1 cellular context compared by ENCODE assay signal in genomic region chr9:27586200-27586599, GRCh38.
TF ChIP-seq lines count a peak whose summit lies in the region.

No MANE protein-coding gene starts in this region.

TF ChIP-seq in GM23338, 12 proteins besides CTCF, POLR2A, EP300 and RAD21 (continued from another document):
- TF ChIP-seq, protein P1, sequence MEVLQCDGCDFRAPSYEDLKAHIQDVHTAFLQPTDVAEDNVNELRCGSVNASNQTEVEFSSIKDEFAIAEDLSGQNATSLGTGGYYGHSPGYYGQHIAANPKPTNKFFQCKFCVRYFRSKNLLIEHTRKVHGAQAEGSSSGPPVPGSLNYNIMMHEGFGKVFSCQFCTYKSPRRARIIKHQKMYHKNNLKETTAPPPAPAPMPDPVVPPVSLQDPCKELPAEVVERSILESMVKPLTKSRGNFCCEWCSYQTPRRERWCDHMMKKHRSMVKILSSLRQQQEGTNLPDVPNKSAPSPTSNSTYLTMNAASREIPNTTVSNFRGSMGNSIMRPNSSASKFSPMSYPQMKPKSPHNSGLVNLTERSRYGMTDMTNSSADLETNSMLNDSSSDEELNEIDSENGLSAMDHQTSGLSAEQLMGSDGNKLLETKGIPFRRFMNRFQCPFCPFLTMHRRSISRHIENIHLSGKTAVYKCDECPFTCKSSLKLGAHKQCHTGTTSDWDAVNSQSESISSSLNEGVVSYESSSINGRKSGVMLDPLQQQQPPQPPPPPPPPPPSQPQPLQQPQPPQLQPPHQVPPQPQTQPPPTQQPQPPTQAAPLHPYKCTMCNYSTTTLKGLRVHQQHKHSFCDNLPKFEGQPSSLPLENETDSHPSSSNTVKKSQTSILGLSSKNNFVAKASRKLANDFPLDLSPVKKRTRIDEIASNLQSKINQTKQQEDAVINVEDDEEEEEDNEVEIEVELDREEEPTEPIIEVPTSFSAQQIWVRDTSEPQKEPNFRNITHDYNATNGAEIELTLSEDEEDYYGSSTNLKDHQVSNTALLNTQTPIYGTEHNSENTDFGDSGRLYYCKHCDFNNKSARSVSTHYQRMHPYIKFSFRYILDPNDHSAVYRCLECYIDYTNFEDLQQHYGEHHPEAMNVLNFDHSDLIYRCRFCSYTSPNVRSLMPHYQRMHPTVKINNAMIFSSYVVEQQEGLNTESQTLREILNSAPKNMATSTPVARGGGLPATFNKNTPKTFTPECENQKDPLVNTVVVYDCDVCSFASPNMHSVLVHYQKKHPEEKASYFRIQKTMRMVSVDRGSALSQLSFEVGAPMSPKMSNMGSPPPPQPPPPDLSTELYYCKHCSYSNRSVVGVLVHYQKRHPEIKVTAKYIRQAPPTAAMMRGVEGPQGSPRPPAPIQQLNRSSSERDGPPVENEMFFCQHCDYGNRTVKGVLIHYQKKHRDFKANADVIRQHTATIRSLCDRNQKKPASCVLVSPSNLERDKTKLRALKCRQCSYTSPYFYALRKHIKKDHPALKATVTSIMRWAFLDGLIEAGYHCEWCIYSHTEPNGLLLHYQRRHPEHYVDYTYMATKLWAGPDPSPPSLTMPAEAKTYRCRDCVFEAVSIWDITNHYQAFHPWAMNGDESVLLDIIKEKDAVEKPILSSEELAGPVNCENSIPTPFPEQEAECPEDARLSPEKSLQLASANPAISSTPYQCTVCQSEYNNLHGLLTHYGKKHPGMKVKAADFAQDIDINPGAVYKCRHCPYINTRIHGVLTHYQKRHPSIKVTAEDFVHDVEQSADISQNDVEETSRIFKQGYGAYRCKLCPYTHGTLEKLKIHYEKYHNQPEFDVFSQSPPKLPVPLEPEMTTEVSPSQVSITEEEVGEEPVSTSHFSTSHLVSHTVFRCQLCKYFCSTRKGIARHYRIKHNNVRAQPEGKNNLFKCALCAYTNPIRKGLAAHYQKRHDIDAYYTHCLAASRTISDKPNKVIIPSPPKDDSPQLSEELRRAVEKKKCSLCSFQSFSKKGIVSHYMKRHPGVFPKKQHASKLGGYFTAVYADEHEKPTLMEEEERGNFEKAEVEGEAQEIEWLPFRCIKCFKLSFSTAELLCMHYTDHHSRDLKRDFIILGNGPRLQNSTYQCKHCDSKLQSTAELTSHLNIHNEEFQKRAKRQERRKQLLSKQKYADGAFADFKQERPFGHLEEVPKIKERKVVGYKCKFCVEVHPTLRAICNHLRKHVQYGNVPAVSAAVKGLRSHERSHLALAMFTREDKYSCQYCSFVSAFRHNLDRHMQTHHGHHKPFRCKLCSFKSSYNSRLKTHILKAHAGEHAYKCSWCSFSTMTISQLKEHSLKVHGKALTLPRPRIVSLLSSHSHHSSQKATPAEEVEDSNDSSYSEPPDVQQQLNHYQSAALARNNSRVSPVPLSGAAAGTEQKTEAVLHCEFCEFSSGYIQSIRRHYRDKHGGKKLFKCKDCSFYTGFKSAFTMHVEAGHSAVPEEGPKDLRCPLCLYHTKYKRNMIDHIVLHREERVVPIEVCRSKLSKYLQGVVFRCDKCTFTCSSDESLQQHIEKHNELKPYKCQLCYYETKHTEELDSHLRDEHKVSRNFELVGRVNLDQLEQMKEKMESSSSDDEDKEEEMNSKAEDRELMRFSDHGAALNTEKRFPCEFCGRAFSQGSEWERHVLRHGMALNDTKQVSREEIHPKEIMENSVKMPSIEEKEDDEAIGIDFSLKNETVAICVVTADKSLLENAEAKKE (CRISPR knock-in tag; IDR thresholded peaks at IDR 0.05) = no peak
- TF ChIP-seq JUNB (IDR thresholded peaks at IDR 0.05; ENCODE audit: unreplicated experiment) (no peak), ZNF114 (CRISPR knock-in tag; IDR thresholded peaks at IDR 0.05) (no peak), EZH2 (IDR thresholded peaks at IDR 0.05; ENCODE audit: low read depth, unreplicated experiment) (no peak), EZH2phosphoT487 (IDR thresholded peaks at IDR 0.05; ENCODE audit: unreplicated experiment) (no peak), NANOG (IDR thresholded peaks at IDR 0.05; ENCODE audit: borderline replicate concordance) (no peak), REST (IDR thresholded peaks at IDR 0.05; ENCODE audit: unreplicated experiment) (no peak), POLR2AphosphoS5 (IDR thresholded peaks at IDR 0.05; ENCODE audit: low read depth) (no peak), ZNF331 (CRISPR knock-in tag; IDR thresholded peaks at IDR 0.05; ENCODE audit: low read depth) (no peak), STAT1 (IDR thresholded peaks at IDR 0.05; ENCODE audit: unreplicated experiment) (no peak)
